Comparison of ENCODE assay signal across 10 cellular contexts in the genomic region with DNA sequence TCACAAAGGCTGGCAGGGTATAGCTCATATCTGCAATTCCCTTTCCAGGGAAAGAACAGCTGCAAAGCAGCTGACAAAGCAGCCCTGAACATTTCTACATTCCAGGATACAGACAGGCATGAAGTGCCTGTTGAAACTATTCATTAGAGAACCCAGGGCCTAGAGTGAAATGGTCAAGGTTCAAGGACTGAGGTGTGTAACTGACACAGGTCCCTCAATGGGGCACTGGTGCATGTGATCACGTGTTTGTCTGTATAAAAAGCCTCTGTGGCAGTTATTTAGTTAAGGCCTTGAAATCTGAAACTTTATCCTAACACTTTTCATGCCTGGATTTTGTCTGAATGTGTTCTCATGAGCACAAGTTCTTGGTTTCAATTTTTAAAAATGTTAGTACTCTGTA. TPM values are rescaled to one million over a fixed set of nuclear protein-coding genes. Genes with fewer than 3 reads are reported as not detected.
DNase-seq lines count a peak whose midpoint lies in the region; ATAC-seq and TF ChIP-seq lines count a peak whose summit lies in the region.
"Had no signal": no experiment of that assay in that cellular context is flagged by ENCODE, and none has a peak within 500 bp of the region (broad histone marks: within the 10 kb centered on the region; RNA-seq: fewer than 3 reads in every experiment).

No MANE protein-coding gene starts in this region.

- H3K4me3 ChIP-seq in colonic mucosa = no peak overlapping the region
- H3K4me3 ChIP-seq in left lung = no peak overlapping the region
- H3K4me3 ChIP-seq in testis = no peak overlapping the region
- H3K4me3 ChIP-seq in HAP-1 = no peak overlapping the region
- H3K4me3 ChIP-seq: GM23338 had no signal

- DNase-seq in NCI-H2029 treated with DMSO at 0.1 percent for 48 hours (lab: John Stamatoyannopoulos, UW) (peak; percentile 26), NCI-H2029 (lab: John Stamatoyannopoulos, UW) (no peak), colonic mucosa (peak; percentile 53), left lung (no peak), testis (peak; percentile 26), HAP-1 (ENCODE audit: low spot score in 2 of 2) (no peak), NCI-H82 (lab: John Stamatoyannopoulos, UW) (no peak)
- DNase-seq: effector CD4-positive, alpha-beta T cell had no signal

- in situ Hi-C loops in HAP-1 (cut with MboI; ENCODE audit: low sequenced_read_pairs) = no loop called here

- no peak for TF ChIP-seq POLR2A in testis (IDR thresholded peaks at IDR 0.05)

- intact Hi-C loops in colonic mucosa (cut with DNase I) (no loop called here), left lung (cut with DNase I) (no loop called here), testis (cut with DNase I; ENCODE audit: low total_unique reads) (no loop called here)

- H3K27me3 ChIP-seq in colonic mucosa (no peaks in the 10 kb centered on the region), left lung (no peaks in the 10 kb centered on the region), testis (no peaks in the 10 kb centered on the region), HAP-1 (ENCODE audit: low read depth) (no peaks in the 10 kb centered on the region)

- 33 to 50% methylated on average over 1 of the region's 1 CpG for WGBS in testis, 2 donors

- H3K4me1 ChIP-seq in colonic mucosa = peaks cover 4% of the 10 kb centered on the region
- H3K4me1 ChIP-seq in left lung = peaks cover 4 to 29% of the 10 kb centered on the region in 2 donors
- peaks cover 26% of the 10 kb centered on the region for H3K4me1 ChIP-seq in testis
- H3K4me1 ChIP-seq in HAP-1 = no peaks in the 10 kb centered on the region

- no peak overlapping the region for H3K27ac ChIP-seq in colonic mucosa
- peak overlapping the region; percentile 11 to 35 for H3K27ac ChIP-seq in left lung
- peak overlapping the region in 1 of 2 donors; percentile 62 for H3K27ac ChIP-seq in testis

- H3K9me3 ChIP-seq in colonic mucosa = no peaks in the 10 kb centered on the region
- no peaks in the 10 kb centered on the region for H3K9me3 ChIP-seq in left lung
- no peaks in the 10 kb centered on the region for H3K9me3 ChIP-seq in testis
- H3K9me3 ChIP-seq in HAP-1 = no peaks in the 10 kb centered on the region

- H3K36me3 ChIP-seq in colonic mucosa = peaks cover 5% of the 10 kb centered on the region
- H3K36me3 ChIP-seq in left lung = peaks cover 2 to 88% of the 10 kb centered on the region in 2 donors
- H3K36me3 ChIP-seq in testis (ENCODE audit: low read depth, missing control alignments) = no peaks in the 10 kb centered on the region
- peaks cover 33% of the 10 kb centered on the region for H3K36me3 ChIP-seq in HAP-1 (replicated peaks)

- no peak overlapping the region for H3K9ac ChIP-seq in colonic mucosa (ENCODE audit: low read depth in 2 of 2, low read length in 2 of 2)

- peak; percentile 86 for ATAC-seq in left lung
- ATAC-seq in GM21737 (IDR thresholded peaks at IDR 0.05; ENCODE audit: unreplicated experiment) = no peak
- ATAC-seq: GM23338 had no signal

- TF ChIP-seq CTCF in colonic mucosa (IDR thresholded peaks at IDR 0.05) (no peak), left lung (IDR thresholded peaks at IDR 0.05) (no peak), testis (IDR thresholded peaks at IDR 0.05) (no peak)

RNA-seq across cellular contexts. Expression of a gene that starts 47.1 kb away (rescaled TPM):
- total RNA-seq in colonic mucosa (10 to 100 TPM; 23.3 to 26.8 TPM), left lung (10 to 100 TPM; 42.7 to 72.7 TPM), testis (10 to 100 TPM; 47.2 to 51.9 TPM)
- 47.2 TPM for polyA plus RNA-seq in testis (ENCODE audit: insufficient read depth, low read depth, low replicate concordance)

RNA-seq across cellular contexts. Expression of a gene that starts 49.0 kb away (rescaled TPM):
- 10 to 100 TPM; 11.4 to 27.0 TPM for total RNA-seq in colonic mucosa
- total RNA-seq in left lung = 10 to 100 TPM; 15.4 to 15.6 TPM
- 10 to 100 TPM; 38.0 to 59.4 TPM for total RNA-seq in testis
- polyA plus RNA-seq in testis (ENCODE audit: insufficient read depth, low read depth, low replicate concordance) = 23.2 TPM

RNA-seq across cellular contexts. Expression of a gene that starts 50.1 kb away (rescaled TPM):
- total RNA-seq in colonic mucosa = 10 to 100 TPM; 39.9 to 69.1 TPM
- 10 to 100 TPM; 57.0 to 69.9 TPM for total RNA-seq in left lung
- 100 to 1,000 TPM; 129 to 165 TPM for total RNA-seq in testis
- 156 TPM for polyA plus RNA-seq in testis (ENCODE audit: insufficient read depth, low read depth, low replicate concordance)

Comparison
In these comparisons a context has a peak if more than half of its experiments do, and no peak if none do; other contexts are left out.
1. DNase-seq: peak in NCI-H2029 treated with DMSO at 0.1 percent for 48 hours (single experiment), colonic mucosa (single experiment) and testis (single experiment); none in NCI-H2029 (single experiment), left lung (0 of 2), HAP-1 (0 of 2) and NCI-H82 (single experiment).